16 cellular contexts compared by ENCODE assay signal in the genomic region with DNA sequence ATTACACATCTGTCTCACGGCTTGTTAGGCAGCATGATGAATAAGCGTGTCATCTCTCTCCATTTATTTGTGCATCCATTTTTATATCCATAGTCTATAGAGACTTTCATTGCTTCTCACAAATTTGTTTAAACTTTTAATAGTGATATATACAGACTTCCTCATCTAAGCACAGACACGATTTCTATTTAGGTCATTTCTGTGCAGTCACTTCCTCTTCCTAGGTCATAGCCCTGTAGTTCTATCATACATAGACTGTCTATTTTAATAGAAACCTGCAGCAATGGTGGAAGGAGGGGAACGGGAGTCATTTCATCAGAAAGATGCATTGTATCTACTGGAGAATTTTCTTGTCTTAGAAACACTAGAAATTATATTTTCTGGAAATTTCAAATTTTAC.
A peak's percentile ranks its signal among the peaks of the same experiment; 100 is the strongest.
DNase-seq lines count a peak whose midpoint lies in the region; ATAC-seq and TF ChIP-seq lines count a peak whose summit lies in the region.
"Had no signal": no experiment of that assay in that cellular context is flagged by ENCODE, and none has a peak within 500 bp of the region (broad histone marks: within the 10 kb centered on the region; RNA-seq: fewer than 3 reads in every experiment).

No MANE protein-coding gene starts in this region.

- peak overlapping the region; percentile 10; the same call in 1 of the 2 replicates for H3K27ac Mint-ChIP-seq in WTC11

- CTCF ChIA-PET in WTC11 (lab: Charles Lee), result interaction anchor here (0.6 to 1.1 kb wide), 4 partner anchors 29 to 382 kb away, joined by 3 to 5 read pairs (median 4); no protein-coding TSS in a partner anchor

- H3K27me3 ChIP-seq in GM23248 (replicated peaks; ENCODE audit: insufficient read depth), result no peaks in the 10 kb centered on the region
- no peaks in the 10 kb centered on the region for H3K27me3 ChIP-seq in right atrium auricular region
- H3K27me3 ChIP-seq: cardiac muscle cell, esophagus squamous epithelium, neutrophil had no signal

- H3K4me1 Mint-ChIP-seq in WTC11, result peaks cover 15% of the 10 kb centered on the region

- 56 to 60% methylated on average over 4 of the region's 4 CpGs for WGBS in GM23248 (ENCODE audit: low coverage in 1 of 2, low lambda C conversion rate in 2 of 2, missing lambda C conversion rate in 2 of 2), 2 experiments

- H3K36me3 Mint-ChIP-seq in WTC11, result no peaks in the 10 kb centered on the region

- ATAC-seq in WTC11 (no peak), esophagus mucosa (no peak)

- H3K4me3 ChIP-seq in GM12865 (ENCODE audit: low read depth, low read length), result no peak overlapping the region; the same call in 1 of the 2 replicates
- no peak overlapping the region for H3K4me3 ChIP-seq in GM23248
- no peak overlapping the region for H3K4me3 ChIP-seq in right atrium auricular region
- H3K4me3 ChIP-seq: cardiac muscle cell, esophagus squamous epithelium had no signal

- in situ Hi-C loops in GM23248 (cut with MboI) (no loop called here), KBM-7 (cut with MboI; ENCODE audit: low pct_unique_long_range_greater_than_20kb, low sequenced_read_pairs) (no loop called here)

- H3F3A ChIP-seq in GM23248 (ENCODE audit: insufficient read depth), result peaks cover 6% of the 10 kb centered on the region; the same call in 1 of the 2 replicates

- TF ChIP-seq CTCF in GM12865 (IDR thresholded peaks at IDR 0.05; ENCODE audit: insufficient read depth, low read depth, low read length, missing control alignments) (no peak), WTC11 (IDR thresholded peaks at IDR 0.05) (no peak), right atrium auricular region (IDR thresholded peaks at IDR 0.05) (no peak)

- no peaks in the 10 kb centered on the region for H3K9me2 ChIP-seq in GM23248 (ENCODE audit: insufficient read depth)

- no peaks in the 10 kb centered on the region for H3K36me3 ChIP-seq in GM23248 (ENCODE audit: low read depth)
- no peaks in the 10 kb centered on the region for H3K36me3 ChIP-seq in right atrium auricular region
- H3K36me3 ChIP-seq: cardiac muscle cell, esophagus squamous epithelium, neutrophil had no signal

- no peak overlapping the region for H3K9ac ChIP-seq in GM23248

- H3K27me3 Mint-ChIP-seq in WTC11 (ENCODE audit: low read depth), result no peaks in the 10 kb centered on the region

- peaks cover 92% of the 10 kb centered on the region for H3K79me2 ChIP-seq in GM23248 (ENCODE audit: insufficient read depth)

- no peaks in the 10 kb centered on the region for H3K9me3 Mint-ChIP-seq in WTC11

- no peak overlapping the region for H3K4me2 ChIP-seq in GM23248 (ENCODE audit: unreplicated experiment)

- peak; percentile 44 for DNase-seq in GM12865 (ENCODE audit: low read depth)
- DNase-seq in GM23248, result peak; percentile 35
- DNase-seq in KBM-7, result peak; percentile 54
- DNase-seq in WTC11 (ENCODE audit: low spot score), result no peak
- no peak for DNase-seq in right atrium auricular region (ENCODE audit: low spot score)
- no peak for DNase-seq in cerebellum (ENCODE audit: low spot score)
- no peak for DNase-seq in retina
- DNase-seq: activated T-cell treated with anti-CD3 and anti-CD28 coated beads, Interleukin-2, amount 50 U/mL, for 48 hours; C1 segment of cervical spinal cord; esophagus squamous epithelium; kidney; NCI-H524 treated with DMSO at 0.1 percent for 48 hours; T1000 had no signal

- POLR2A ChIA-PET in WTC11 (lab: Charles Lee), result no interaction called here

- H3K27ac ChIP-seq in GM23248 (no peak overlapping the region), right atrium auricular region (no peak overlapping the region)
- H3K27ac ChIP-seq: cardiac muscle cell, esophagus squamous epithelium, neutrophil had no signal

- H3K9me3 ChIP-seq in GM23248 (ENCODE audit: low read depth), result no peaks in the 10 kb centered on the region
- no peaks in the 10 kb centered on the region for H3K9me3 ChIP-seq in right atrium auricular region
- H3K9me3 ChIP-seq: esophagus squamous epithelium, neutrophil had no signal

- H2AFZ ChIP-seq in GM23248, result no peak overlapping the region

- H4K20me1 ChIP-seq in GM23248 (ENCODE audit: insufficient read depth), result no peaks in the 10 kb centered on the region; the same call in 1 of the 2 replicates

- no peak overlapping the region for H3K4me3 Mint-ChIP-seq in WTC11

- H3K4me1 ChIP-seq in GM23248 (ENCODE audit: insufficient read depth), result peaks cover 10% of the 10 kb centered on the region; the same call in 1 of the 2 replicates
- peaks cover 0 to 3% of the 10 kb centered on the region in 2 donors for H3K4me1 ChIP-seq in right atrium auricular region

TF ChIP-seq in WTC11, 78 proteins besides CTCF, POLR2A, EP300 and RAD21 (continues in another document):
- TF ChIP-seq GTF2I (CRISPR knock-in tag; conservative IDR thresholded peaks at IDR 0.05), result no peak
- TF ChIP-seq E2F1 (CRISPR knock-in tag; IDR thresholded peaks at IDR 0.05), result no peak
- TF ChIP-seq, protein P1, sequence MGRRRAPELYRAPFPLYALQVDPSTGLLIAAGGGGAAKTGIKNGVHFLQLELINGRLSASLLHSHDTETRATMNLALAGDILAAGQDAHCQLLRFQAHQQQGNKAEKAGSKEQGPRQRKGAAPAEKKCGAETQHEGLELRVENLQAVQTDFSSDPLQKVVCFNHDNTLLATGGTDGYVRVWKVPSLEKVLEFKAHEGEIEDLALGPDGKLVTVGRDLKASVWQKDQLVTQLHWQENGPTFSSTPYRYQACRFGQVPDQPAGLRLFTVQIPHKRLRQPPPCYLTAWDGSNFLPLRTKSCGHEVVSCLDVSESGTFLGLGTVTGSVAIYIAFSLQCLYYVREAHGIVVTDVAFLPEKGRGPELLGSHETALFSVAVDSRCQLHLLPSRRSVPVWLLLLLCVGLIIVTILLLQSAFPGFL (CRISPR knock-in tag; IDR thresholded peaks at IDR 0.05; ENCODE audit: borderline replicate concordance), result no peak
- TF ChIP-seq ESRRA (CRISPR knock-in tag; IDR thresholded peaks at IDR 0.05; ENCODE audit: borderline replicate concordance), result no peak
- no peak for TF ChIP-seq MAX (CRISPR knock-in tag; IDR thresholded peaks at IDR 0.05)
- no peak for TF ChIP-seq ZNF121 (CRISPR knock-in tag; IDR thresholded peaks at IDR 0.05)
- no peak for TF ChIP-seq ZNF219 (CRISPR knock-in tag; IDR thresholded peaks at IDR 0.05; ENCODE audit: borderline replicate concordance)
- no peak for TF ChIP-seq CREM (CRISPR knock-in tag; IDR thresholded peaks at IDR 0.05)
- TF ChIP-seq PRRX2 (CRISPR knock-in tag; IDR thresholded peaks at IDR 0.05), result no peak
- TF ChIP-seq ATF3 (CRISPR knock-in tag; conservative IDR thresholded peaks at IDR 0.05), result no peak
- TF ChIP-seq ERG (CRISPR knock-in tag; IDR thresholded peaks at IDR 0.05), result no peak
- TF ChIP-seq TEAD4 (CRISPR knock-in tag; IDR thresholded peaks at IDR 0.05), result no peak
- TF ChIP-seq, protein P2, sequence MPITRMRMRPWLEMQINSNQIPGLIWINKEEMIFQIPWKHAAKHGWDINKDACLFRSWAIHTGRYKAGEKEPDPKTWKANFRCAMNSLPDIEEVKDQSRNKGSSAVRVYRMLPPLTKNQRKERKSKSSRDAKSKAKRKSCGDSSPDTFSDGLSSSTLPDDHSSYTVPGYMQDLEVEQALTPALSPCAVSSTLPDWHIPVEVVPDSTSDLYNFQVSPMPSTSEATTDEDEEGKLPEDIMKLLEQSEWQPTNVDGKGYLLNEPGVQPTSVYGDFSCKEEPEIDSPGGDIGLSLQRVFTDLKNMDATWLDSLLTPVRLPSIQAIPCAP (CRISPR knock-in tag; IDR thresholded peaks at IDR 0.05), result no peak

Comparison
In these comparisons a context has a peak if more than half of its experiments do, and no peak if none do; other contexts are left out.
1. DNase-seq: peak in GM12865 (single experiment), GM23248 (single experiment) and KBM-7 (single experiment); none in WTC11 (single experiment), right atrium auricular region (single experiment), cerebellum (single experiment) and retina (single experiment).